In genomic region chr9:90245661-90246060, GRCh38 we compare ENCODE assay signal across 8 cellular contexts.
"Had no signal": no experiment of that assay in that cellular context is flagged by ENCODE, and none has a peak within 500 bp of the region (broad histone marks: within the 10 kb centered on the region; RNA-seq: fewer than 3 reads in every experiment).

No MANE protein-coding gene starts in this region.

- H3K4me1 ChIP-seq: HAP-1 had no signal

- H3K4me3 ChIP-seq: GM23338, HAP-1 had no signal

- H3K9me3 ChIP-seq: HAP-1 had no signal

- H3K36me3 ChIP-seq: HAP-1 had no signal

- H2AFZ ChIP-seq: GM23338 had no signal

- DNase-seq: H7, HFFc6, KBM-7 had no signal

- H3K27ac ChIP-seq: HL-60 had no signal

- ATAC-seq: GM23338, HCT116, HepG2 had no signal

- H3K4me2 ChIP-seq: GM23338 had no signal
